26 cellular contexts compared by ENCODE assay signal in the genomic region with DNA sequence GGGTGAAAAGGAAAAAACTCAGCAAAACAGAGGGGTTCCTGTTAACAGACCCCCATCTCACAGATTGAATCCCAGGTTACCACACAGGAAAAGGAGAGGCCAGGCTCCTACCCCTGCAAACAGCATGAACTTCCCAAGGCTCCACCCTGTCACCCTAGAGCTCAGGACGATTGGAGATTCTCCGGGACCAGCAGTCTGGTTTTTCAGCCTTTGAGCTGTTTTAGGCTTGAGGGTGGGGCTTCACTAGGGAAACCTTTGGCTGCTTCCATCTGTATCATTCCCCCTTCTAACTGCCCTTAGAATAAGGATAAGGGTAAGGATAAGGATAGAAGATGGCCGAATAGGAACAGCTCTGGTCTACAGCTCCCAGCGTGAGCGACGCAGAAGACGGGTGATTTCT. TPM values are rescaled to one million over a fixed set of nuclear protein-coding genes. Genes with fewer than 3 reads are reported as not detected.
DNase-seq lines count a peak whose midpoint lies in the region; ATAC-seq, FAIRE-seq and TF ChIP-seq lines count a peak whose summit lies in the region.
"Had no signal": no experiment of that assay in that cellular context is flagged by ENCODE, and none has a peak within 500 bp of the region (broad histone marks: within the 10 kb centered on the region; RNA-seq: fewer than 3 reads in every experiment).

No MANE protein-coding gene starts in this region.

- H3K9me3 ChIP-seq in HepG2 (ENCODE audit: low read length) = no peaks in the 10 kb centered on the region
- H3K9me3 ChIP-seq in right lobe of liver = no peaks in the 10 kb centered on the region
- H3K9me3 ChIP-seq in osteoblast (ENCODE audit: low read depth, low read length) = no peaks in the 10 kb centered on the region
- no peaks in the 10 kb centered on the region for H3K9me3 ChIP-seq in tibial artery
- H3K9me3 ChIP-seq: BLaER1 treated with 17β-estradiol and CSF1 and Interleukin-3, amounts not matched to agents 10 nM and 100 nM; HAP-1; SJSA1; suprapubic skin; vagina had no signal

- no peak for TF ChIP-seq EP300 in HepG2 (IDR thresholded peaks at IDR 0.05; ENCODE audit: low read depth in 2 of 2, low read length in 2 of 2)
- no peak for TF ChIP-seq EP300 in HepG2 (CRISPR knock-in tag; IDR thresholded peaks at IDR 0.05; ENCODE audit: borderline replicate concordance)

- in situ Hi-C loops in HepG2 (cut with HindIII; ENCODE audit: extremely low pct_ligation_motif_present, low pct_unique_long_range_greater_than_20kb) = no loop called here

- H2AFZ ChIP-seq in HepG2 (ENCODE audit: low read length) (no peak overlapping the region), osteoblast (ENCODE audit: low read length) (no peak overlapping the region)

- H3K27ac ChIP-seq in HepG2 (ENCODE audit: extremely low read length, insufficient read depth, low read length) (no peak overlapping the region), right lobe of liver (no peak overlapping the region), osteoblast (ENCODE audit: low read depth, low read length) (no peak overlapping the region), tibial artery (no peak overlapping the region)
- H3K27ac ChIP-seq: BLaER1 treated with 17β-estradiol and CSF1 and Interleukin-3, amounts not matched to agents 10 nM and 100 nM; dorsolateral prefrontal cortex; SJSA1; suprapubic skin; vagina had no signal

- FAIRE-seq in HepG2 (lab: Jason Lieb, UNC) (no peak), urothelium cell line (lab: Jason Lieb, UNC) (no peak)
- FAIRE-seq: islet of Langerhans had no signal

- no TSS peak for BruUV-seq in HepG2 (replicated peaks; lab: Mats Ljungman, UMichigan)

- H3K4me3 ChIP-seq in HepG2 (replicated peaks in 1 of 3; ENCODE audit: insufficient read depth in 1 of 3, low read depth in 2 of 3, low read length in 3 of 3) (no peak overlapping the region; a peak in 1 of 6 replicates), right lobe of liver (no peak overlapping the region), fibroblast of villous mesenchyme (ENCODE audit: low read depth, low read length) (peak overlapping the region; percentile 41), osteoblast (ENCODE audit: insufficient read depth, low read length) (no peak overlapping the region), tibial artery (no peak overlapping the region)
- H3K4me3 ChIP-seq: BLaER1 treated with 17β-estradiol and CSF1 and Interleukin-3, amounts not matched to agents 10 nM and 100 nM; dorsolateral prefrontal cortex; HAP-1; SJSA1; suprapubic skin; vagina had no signal

- no peak for DNase-seq in HepG2 (ENCODE audit: low spot score)
- no peak for DNase-seq in right lobe of liver
- DNase-seq in NCI-H69 (lab: John Stamatoyannopoulos, UW) = peak; percentile 27
- DNase-seq in fibroblast of villous mesenchyme (ENCODE audit: low read depth) = no peak
- peak; percentile 16 for DNase-seq in urothelium cell line (ENCODE audit: low spot score)
- no peak for DNase-seq in osteoblast (ENCODE audit: insufficient read length, low spot score, missing footprints)
- no peak for DNase-seq in tibial artery
- DNase-seq: ACHN; activated CD4-positive, alpha-beta T cell treated with anti-CD3 and anti-CD28 coated beads for 4 hours; activated T-cell treated with anti-CD3 and anti-CD28 coated beads, Interleukin-2, amount 50 U/mL, for 72 hours; anterior cingulate cortex; central memory CD4-positive, alpha-beta T cell; dorsolateral prefrontal cortex; KG1; stimulated activated CD4-positive, alpha-beta T cell treated with anti-CD3 and anti-CD28 coated beads, Interleukin-1b, Interleukin-23, amount 100 ng/mL, for 48 hours had no signal

- no peak for TF ChIP-seq POLR2A in HepG2 (IDR thresholded peaks at IDR 0.05; ENCODE audit: insufficient read depth in 1 of 2, low read depth in 2 of 2, low read length in 2 of 2)
- no peak for TF ChIP-seq POLR2A in right lobe of liver (IDR thresholded peaks at IDR 0.05)

- 67% methylated on average over 7 of the region's 7 CpGs for WGBS in HepG2 (ENCODE audit: low lambda C conversion rate)
- 83% methylated on average over 1 of the region's 7 CpGs for WGBS in right lobe of liver (ENCODE audit: insufficient coverage, low coverage, low lambda C conversion rate, missing lambda C conversion rate)

- no peak for TF ChIP-seq RAD21 in HepG2 (CRISPR knock-in tag; IDR thresholded peaks at IDR 0.05)

- H4K20me1 ChIP-seq in HepG2 (ENCODE audit: insufficient read depth, low read length) = no peaks in the 10 kb centered on the region
- H4K20me1 ChIP-seq in osteoblast (ENCODE audit: insufficient read depth, low read length) = no peaks in the 10 kb centered on the region
- H4K20me1 ChIP-seq: BLaER1 treated with 17β-estradiol and CSF1 and Interleukin-3, amounts not matched to agents 10 nM and 100 nM had no signal

- H3K27me3 ChIP-seq in HepG2 (ENCODE audit: control insufficient read depth in 1 of 2, insufficient read depth in 2 of 2, low read length in 2 of 2) (0 out of 5 replicates have a peak, but pooled peaks cover 0 to 2% of the 10 kb centered on the region in 2 experiments), right lobe of liver (no peaks in the 10 kb centered on the region), osteoblast (ENCODE audit: insufficient read depth, low read length) (peaks cover 3% of the 10 kb centered on the region), tibial artery (no peaks in the 10 kb centered on the region)
- H3K27me3 ChIP-seq: BLaER1 treated with 17β-estradiol and CSF1 and Interleukin-3, amounts not matched to agents 10 nM and 100 nM; dorsolateral prefrontal cortex; suprapubic skin; vagina had no signal

- H3K4me1 ChIP-seq in HepG2 (ENCODE audit: insufficient read depth, low read length) (peaks cover 7% of the 10 kb centered on the region; the same call in 1 of the 2 replicates), right lobe of liver (no peaks in the 10 kb centered on the region), osteoblast (ENCODE audit: insufficient read depth, low read length) (no peaks in the 10 kb centered on the region), tibial artery (no peaks in the 10 kb centered on the region)
- H3K4me1 ChIP-seq: BLaER1 treated with 17β-estradiol and CSF1 and Interleukin-3, amounts not matched to agents 10 nM and 100 nM; HAP-1; SJSA1; suprapubic skin; vagina had no signal

- ATAC-seq in HepG2 = peak; percentile 80
- no peak for ATAC-seq in right lobe of liver
- ATAC-seq in HG03378 (IDR thresholded peaks at IDR 0.05; ENCODE audit: unreplicated experiment) = no peak
- ATAC-seq: activated T-cell treated with anti-CD3 and anti-CD28 coated beads, Interleukin-2, amount 50 U/mL, for 72 hours had no signal

- POLR2A ChIA-PET in HepG2 (lab: Yijun Ruan, JAX) = no interaction called here

- CTCF ChIA-PET in HepG2 (lab: Yijun Ruan, JAX; ENCODE audit: low intra/inter-chr PET ratio, low total read pairs) = no interaction called here

- intact Hi-C loops in HepG2 (cut with micrococcal nuclease; ENCODE audit: unreplicated experiment) = no loop called here
- intact Hi-C loops in right lobe of liver (cut with DNase I) = no loop called here
- intact Hi-C loops in tibial artery (cut with DNase I; ENCODE audit: low total_unique reads) = no loop called here

- H3K36me3 ChIP-seq in HepG2 (replicated peaks in 1 of 2; ENCODE audit: control insufficient read depth in 1 of 2, insufficient read depth in 2 of 2, low read length in 2 of 2) = no peaks in the 10 kb centered on the region
- no peaks in the 10 kb centered on the region for H3K36me3 ChIP-seq in right lobe of liver
- H3K36me3 ChIP-seq in osteoblast (ENCODE audit: insufficient read depth, low read length) = no peaks in the 10 kb centered on the region
- no peaks in the 10 kb centered on the region for H3K36me3 ChIP-seq in tibial artery
- H3K36me3 ChIP-seq: BLaER1 treated with 17β-estradiol and CSF1 and Interleukin-3, amounts not matched to agents 10 nM and 100 nM; HAP-1; SJSA1; suprapubic skin; vagina had no signal

- no peak overlapping the region for H3K9ac ChIP-seq in HepG2 (ENCODE audit: insufficient read depth, low read depth, low read length)
- H3K9ac ChIP-seq: BLaER1 treated with 17β-estradiol and CSF1 and Interleukin-3, amounts not matched to agents 10 nM and 100 nM had no signal

- TF ChIP-seq CTCF in HepG2 (CRISPR knock-in tag; IDR thresholded peaks at IDR 0.05) = no peak
- TF ChIP-seq CTCF in right lobe of liver (IDR thresholded peaks at IDR 0.05) = no peak
- TF ChIP-seq CTCF in fibroblast of villous mesenchyme (IDR thresholded peaks at IDR 0.05; ENCODE audit: insufficient read depth, low read depth, low read length) = no peak
- TF ChIP-seq CTCF in osteoblast (IDR thresholded peaks at IDR 0.05; ENCODE audit: extremely low read depth, low read depth, low read length) = no peak
- TF ChIP-seq CTCF in tibial artery (IDR thresholded peaks at IDR 0.05) = no peak

- H3K4me2 ChIP-seq in HepG2 (ENCODE audit: low read depth, low read length) (peak overlapping the region; percentile 39), osteoblast (ENCODE audit: insufficient read depth, low read length) (no peak overlapping the region)
- H3K4me2 ChIP-seq: BLaER1 treated with 17β-estradiol and CSF1 and Interleukin-3, amounts not matched to agents 10 nM and 100 nM had no signal

- no peaks in the 10 kb centered on the region for H3K79me2 ChIP-seq in HepG2 (ENCODE audit: insufficient read depth, low read length)
- no peaks in the 10 kb centered on the region for H3K79me2 ChIP-seq in osteoblast (ENCODE audit: insufficient read depth, low read length)

RNA-seq across cellular contexts. Expression of gene C6orf58, which starts 16.0 kb away (rescaled TPM):
- total RNA-seq in HepG2 (2016; rRNA removed; fragmentation: Illumina TruSeq; extraction: Trizol) = not detected in 2 replicates
- not detected in 2 replicates for total RNA-seq in HepG2 (2016; cell fraction: cytosol; rRNA removed; fragmentation: Illumina TruSeq; extraction: Trizol; ENCODE audit: low read depth)
- not detected in 2 replicates for total RNA-seq in HepG2 (2016; cell fraction: insoluble cytoplasmic fraction; rRNA removed; fragmentation: Illumina TruSeq; extraction: Trizol)
- total RNA-seq in HepG2 (2016; cell fraction: membrane; rRNA removed; fragmentation: Illumina TruSeq; extraction: Trizol) = not detected in 2 replicates
- not detected in 2 replicates for total RNA-seq in HepG2 (2016; cell fraction: nucleus; rRNA removed; fragmentation: Illumina TruSeq; extraction: Trizol)
- not detected in 2 replicates for polyA plus RNA-seq in HepG2 (2011; rRNA removed)
- polyA plus RNA-seq in HepG2 (2011; cell fraction: cytosol; rRNA removed) = not detected in 2 replicates
- polyA plus RNA-seq in HepG2 (2011; cell fraction: nucleus; rRNA removed) = not detected in 2 replicates
- polyA plus RNA-seq in HepG2 (2012) = not detected in 2 replicates
- not detected in 2 replicates for polyA plus RNA-seq in HepG2 (2016; cell fraction: cytosol; fragmentation: Illumina TruSeq; extraction: Trizol; ENCODE audit: low read depth)
- 0.21 TPM in 1 of 2 replicates, not detected in the other for polyA plus RNA-seq in HepG2 (2016; cell fraction: insoluble cytoplasmic fraction; fragmentation: Illumina TruSeq; extraction: Trizol; ENCODE audit: low read depth)
- polyA plus RNA-seq in HepG2 (2016; cell fraction: membrane; fragmentation: Illumina TruSeq; extraction: Trizol; ENCODE audit: low read depth) = 0.16 TPM in 1 of 2 replicates, not detected in the other
- polyA plus RNA-seq in HepG2 (2016; cell fraction: nucleus; fragmentation: Illumina TruSeq; extraction: Trizol; ENCODE audit: insufficient read depth, low read depth) = not detected in 2 replicates
- not detected in 2 replicates for polyA minus RNA-seq in HepG2 (2011; rRNA and poly(A)+ RNA removed; ENCODE audit: low replicate concordance)
- polyA minus RNA-seq in HepG2 (2011; cell fraction: cytosol; rRNA and poly(A)+ RNA removed) = not detected in 2 replicates
- polyA minus RNA-seq in HepG2 (2011; cell fraction: nucleus; rRNA and poly(A)+ RNA removed) = not detected in 2 replicates
- not detected for total RNA-seq in right lobe of liver
- total RNA-seq in fibroblast of villous mesenchyme = not detected in 2 replicates
- total RNA-seq in osteoblast = under 0.01 TPM in 1 of 2 replicates, not detected in the other
- total RNA-seq: activated T-cell treated with anti-CD3 and anti-CD28 coated beads, Interleukin-2, amount 50 U/mL, for 72 hours; mononuclear cell; NCI-H460; posterior vena cava; SJSA1; suprapubic skin; vagina had no signal
- polyA plus RNA-seq: liver had no signal

Comparison
In these comparisons a context has a peak if more than half of its experiments do, and no peak if none do; other contexts are left out.
1. DNase-seq: peak in NCI-H69 (single experiment) and urothelium cell line (single experiment); none in HepG2 (single experiment), right lobe of liver (0 of 3), fibroblast of villous mesenchyme (single experiment), osteoblast (single experiment) and tibial artery (0 of 2).